In the genomic region with DNA sequence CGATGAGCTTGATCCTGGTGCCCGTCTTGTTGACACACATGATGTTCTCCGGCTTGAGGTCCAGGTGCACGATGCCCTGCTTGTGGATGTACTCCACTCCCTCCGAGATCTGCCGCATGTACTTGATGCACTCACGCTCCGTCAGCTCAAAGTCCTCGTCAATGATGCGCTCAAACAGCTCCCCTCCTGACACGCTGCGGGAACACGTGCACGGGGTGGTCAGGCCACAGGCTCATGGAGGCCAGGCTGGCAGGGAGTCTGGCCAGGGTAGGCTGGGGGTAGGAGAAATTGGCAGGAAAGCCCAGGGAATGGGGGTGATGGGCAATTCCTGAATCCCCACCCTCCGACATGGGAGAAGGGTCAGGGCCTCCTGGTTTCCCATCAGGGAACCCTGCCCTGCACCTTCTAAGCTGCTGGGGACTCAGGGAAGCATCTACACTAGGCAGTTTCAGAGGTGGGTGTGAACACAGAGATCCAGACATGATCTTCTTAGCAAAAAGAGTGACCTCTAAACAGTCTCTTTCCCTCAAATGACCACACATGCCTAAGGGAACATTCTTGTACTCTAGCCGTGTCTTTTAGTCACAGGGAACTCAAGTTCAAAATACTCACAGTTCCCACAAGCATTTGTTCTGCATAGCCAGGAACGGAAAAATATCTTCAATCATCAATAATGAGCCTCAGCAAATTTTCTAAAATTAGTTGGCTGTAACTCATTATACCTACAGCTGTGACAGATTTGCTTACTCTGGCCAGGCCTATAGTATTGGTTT, we compare ENCODE assay signal across 22 cellular contexts. TPM values are rescaled to one million over a fixed set of nuclear protein-coding genes. Genes with fewer than 3 reads are reported as not detected.
DNase-seq lines count a peak whose midpoint lies in the region; ATAC-seq, FAIRE-seq and TF ChIP-seq lines count a peak whose summit lies in the region.
"Had no signal": no experiment of that assay in that cellular context is flagged by ENCODE, and none has a peak within 500 bp of the region (broad histone marks: within the 10 kb centered on the region; RNA-seq: fewer than 3 reads in every experiment).

No MANE protein-coding gene starts in this region.

- H3K27ac ChIP-seq in esophagus muscularis mucosa (replicated peaks in 1 of 4) (peak overlapping the region; percentile 80 to 97 (median 94)), transverse colon (peak overlapping the region; percentile 64 to 81 (median 76))
- H3K27ac ChIP-seq: KMS-11, WERI-Rb-1 had no signal

- in situ Hi-C loops in transverse colon (cut with MboI; ENCODE audit: low pct_ligation_motif_present in 1 of 4, low pct_unique_long_range_greater_than_20kb in 1 of 4, low sequenced_read_pairs in 3 of 4), result loop anchor here in 1 of 4 donors (10.0 kb wide), 1 partner anchor 74 kb away; no protein-coding TSS in a partner anchor

- ATAC-seq in GM19395 (IDR thresholded peaks at IDR 0.05; ENCODE audit: unreplicated experiment), result no peak
- ATAC-seq: activated naive CD4-positive, alpha-beta T cell treated with anti-CD3 and anti-CD28 coated beads, Interleukin-2, amount 50 U/mL, for 72 hours; naive thymus-derived CD4-positive, alpha-beta T cell; stimulated activated memory B cell treated with anti-CD40 and anti-IgM and Interleukin-4, amounts not matched to agents 10 μg/mL and 1 μg/mL and 100 μg/mL, for 72 hours had no signal

- peak overlapping the region; percentile 90 for H3K27ac Mint-ChIP-seq in osteocyte (ENCODE audit: unreplicated experiment)
- H3K27ac Mint-ChIP-seq: activated CD4-positive, alpha-beta memory T cell treated with anti-CD3 and anti-CD28 coated beads for 36 hours; activated naive CD4-positive, alpha-beta T cell treated with anti-CD3 and anti-CD28 coated beads, Interleukin-2, amount 50 U/mL, for 72 hours; activated T-cell treated with anti-CD3 and anti-CD28 coated beads, Interleukin-2, amount 50 U/mL, for 24 hours; B cell; naive thymus-derived CD4-positive, alpha-beta T cell; stimulated activated memory B cell treated with anti-CD40 and anti-IgM and Interleukin-4, amounts not matched to agents 10 μg/mL and 1 μg/mL and 100 μg/mL, for 72 hours; T-helper 1 cell treated with Interleukin-12 subunit alpha and Interleukin-12 subunit beta and Interleukin-4 antibody, amounts not matched to agents 30 μg/mL and 1 μg/mL, for 36 hours had no signal

- H3K36me3 ChIP-seq in NT2/D1 (ENCODE audit: insufficient read depth, insufficient read length, low read length) (peaks cover 3% of the 10 kb centered on the region), esophagus muscularis mucosa (peaks cover 6 to 60% (median 45%) of the 10 kb centered on the region in 4 donors), transverse colon (peaks cover 0 to 4% (median 0%) of the 10 kb centered on the region in 4 donors)
- H3K36me3 ChIP-seq: WERI-Rb-1 had no signal

- peak overlapping the region; percentile 24 for H3K9ac ChIP-seq in NT2/D1 (ENCODE audit: insufficient read length, low read depth)
- H3K9ac ChIP-seq: KMS-11 had no signal

- no peak overlapping the region for H3K4me3 ChIP-seq in NT2/D1 (ENCODE audit: insufficient read length, low read depth)
- H3K4me3 ChIP-seq in esophagus muscularis mucosa, result no peak overlapping the region
- no peak overlapping the region for H3K4me3 ChIP-seq in transverse colon

- FAIRE-seq in HTR-8/SVneo (lab: Jason Lieb, UNC), result no peak
- FAIRE-seq: G401.6 had no signal

- no peaks in the 10 kb centered on the region for H3K27me3 Mint-ChIP-seq in osteocyte (ENCODE audit: unreplicated experiment)
- H3K27me3 Mint-ChIP-seq: activated CD4-positive, alpha-beta memory T cell treated with anti-CD3 and anti-CD28 coated beads for 36 hours; B cell; stimulated activated memory B cell treated with anti-CD40 and anti-IgM and Interleukin-4, amounts not matched to agents 10 μg/mL and 1 μg/mL and 100 μg/mL, for 72 hours had no signal

- H3K4me3 Mint-ChIP-seq in osteocyte (ENCODE audit: unreplicated experiment), result no peak overlapping the region
- H3K4me3 Mint-ChIP-seq: activated CD4-positive, alpha-beta memory T cell treated with anti-CD3 and anti-CD28 coated beads for 36 hours; activated T-cell treated with anti-CD3 and anti-CD28 coated beads, Interleukin-2, amount 50 U/mL, for 24 hours; B cell; naive thymus-derived CD4-positive, alpha-beta T cell; stimulated activated memory B cell treated with anti-CD40 and anti-IgM and Interleukin-4, amounts not matched to agents 10 μg/mL and 1 μg/mL and 100 μg/mL, for 72 hours; T-helper 1 cell treated with Interleukin-12 subunit alpha and Interleukin-12 subunit beta and Interleukin-4 antibody, amounts not matched to agents 30 μg/mL and 1 μg/mL, for 36 hours had no signal

- intact Hi-C loops in esophagus muscularis mucosa (cut with DNase I), result no loop called here
- intact Hi-C loops in transverse colon (cut with DNase I; ENCODE audit: low total_unique reads), result loop anchor here (5.0 kb wide), 1 partner anchor 82 kb away; no protein-coding TSS in a partner anchor

- H3K4me1 Mint-ChIP-seq in osteocyte (ENCODE audit: unreplicated experiment), result peaks cover 55% of the 10 kb centered on the region
- H3K4me1 Mint-ChIP-seq: B cell; stimulated activated memory B cell treated with anti-CD40 and anti-IgM and Interleukin-4, amounts not matched to agents 10 μg/mL and 1 μg/mL and 100 μg/mL, for 72 hours had no signal

- DNase-seq in NT2/D1 (ENCODE audit: low read depth, low spot score) (no peak), esophagus muscularis mucosa (ENCODE audit: extremely low spot score) (no peak), osteocyte (ENCODE audit: extremely low spot score, unreplicated experiment) (no peak), transverse colon (no peak), HTR-8/SVneo (ENCODE audit: insufficient read length, low spot score) (no peak)
- DNase-seq in activated effector memory CD4-positive, alpha-beta T cell treated with Interleukin-2 at 50 U/mL for 16 hours, result no peak
- DNase-seq: activated CD4-positive, alpha-beta memory T cell treated with anti-CD3 and anti-CD28 coated beads for 36 hours; activated T-cell treated with anti-CD3 and anti-CD28 coated beads, Interleukin-2, amount 50 U/mL, for 24 hours; Calu3; dermis blood vessel endothelial cell; glutamatergic neuron; naive thymus-derived CD4-positive, alpha-beta T cell; NCI-H524; SHP77; WERI-Rb-1 had no signal

- no peak for TF ChIP-seq POLR2A in esophagus muscularis mucosa (IDR thresholded peaks at IDR 0.05; ENCODE audit: low read depth)
- TF ChIP-seq POLR2A in transverse colon (IDR thresholded peaks at IDR 0.05), result no peak

- H3K36me3 Mint-ChIP-seq in osteocyte (ENCODE audit: unreplicated experiment), result peaks cover 3% of the 10 kb centered on the region
- H3K36me3 Mint-ChIP-seq: activated CD4-positive, alpha-beta memory T cell treated with anti-CD3 and anti-CD28 coated beads for 36 hours; activated naive CD4-positive, alpha-beta T cell treated with anti-CD3 and anti-CD28 coated beads, Interleukin-2, amount 50 U/mL, for 72 hours; stimulated activated memory B cell treated with anti-CD40 and anti-IgM and Interleukin-4, amounts not matched to agents 10 μg/mL and 1 μg/mL and 100 μg/mL, for 72 hours had no signal

- TF ChIP-seq CTCF in esophagus muscularis mucosa (IDR thresholded peaks at IDR 0.05) (no peak), osteocyte (IDR thresholded peaks at IDR 0.05) (no peak), transverse colon (IDR thresholded peaks at IDR 0.05) (no peak)

- peak; percentile 39 for TF ChIP-seq EP300 in esophagus muscularis mucosa (IDR thresholded peaks at IDR 0.05)
- TF ChIP-seq EP300 in transverse colon (IDR thresholded peaks at IDR 0.05; ENCODE audit: low read depth), result no peak

- H3K27me3 ChIP-seq in NT2/D1 (ENCODE audit: insufficient read depth, insufficient read length) (no peaks in the 10 kb centered on the region), esophagus muscularis mucosa (no peaks in the 10 kb centered on the region), transverse colon (no peaks in the 10 kb centered on the region)

- H3K9me3 Mint-ChIP-seq in osteocyte (ENCODE audit: unreplicated experiment), result no peaks in the 10 kb centered on the region
- H3K9me3 Mint-ChIP-seq: activated CD4-positive, alpha-beta memory T cell treated with anti-CD3 and anti-CD28 coated beads for 36 hours; activated naive CD4-positive, alpha-beta T cell treated with anti-CD3 and anti-CD28 coated beads, Interleukin-2, amount 50 U/mL, for 72 hours; activated T-cell treated with anti-CD3 and anti-CD28 coated beads, Interleukin-2, amount 50 U/mL, for 24 hours; naive thymus-derived CD4-positive, alpha-beta T cell; stimulated activated memory B cell treated with anti-CD40 and anti-IgM and Interleukin-4, amounts not matched to agents 10 μg/mL and 1 μg/mL and 100 μg/mL, for 72 hours; T-helper 1 cell treated with Interleukin-12 subunit alpha and Interleukin-12 subunit beta and Interleukin-4 antibody, amounts not matched to agents 30 μg/mL and 1 μg/mL, for 36 hours had no signal

- peaks cover 16% of the 10 kb centered on the region for H3K4me1 ChIP-seq in NT2/D1 (ENCODE audit: insufficient read depth, insufficient read length)
- peaks cover 10 to 100% (median 100%) of the 10 kb centered on the region in 4 donors for H3K4me1 ChIP-seq in esophagus muscularis mucosa
- peaks cover 5 to 11% (median 8%) of the 10 kb centered on the region in 4 donors for H3K4me1 ChIP-seq in transverse colon

- WGBS in esophagus muscularis mucosa, result 86% methylated on average over 16 of the region's 17 CpGs
- WGBS in transverse colon (ENCODE audit: low coverage in 1 of 2), 2 donors, result 50 to 90% methylated on average over 1 to 17 of the region's 17 CpGs

- H3K9me3 ChIP-seq in NT2/D1 (ENCODE audit: insufficient read depth, low read length), result no peaks in the 10 kb centered on the region
- no peaks in the 10 kb centered on the region for H3K9me3 ChIP-seq in esophagus muscularis mucosa
- no peaks in the 10 kb centered on the region for H3K9me3 ChIP-seq in transverse colon

RNA-seq across cellular contexts. Expression of a gene that starts 55.6 kb away (rescaled TPM):
- 10 to 100 TPM; 20.5 to 30.3 (median 25.3) TPM for total RNA-seq in esophagus muscularis mucosa
- 63.8 and 69.4 TPM in 2 replicates for total RNA-seq in osteocyte
- total RNA-seq in transverse colon, result 10 to 100 TPM; 11.9 to 70.5 (median 48.2) TPM
